1 cellular context compared by ENCODE assay signal in genomic region chr11:69000831-69001245, GRCh38.
TF ChIP-seq lines count a peak whose summit lies in the region.

No MANE protein-coding gene starts in this region.

TF ChIP-seq in H1, 55 proteins besides CTCF, POLR2A, EP300 and RAD21:
- TF ChIP-seq RFX5 (IDR thresholded peaks at IDR 0.05; ENCODE audit: borderline replicate concordance, low read depth, low read length) (no peak), ASH2L (IDR thresholded peaks at IDR 0.05; ENCODE audit: low read length) (no peak), ATF3 (IDR thresholded peaks at IDR 0.05; ENCODE audit: insufficient read depth, low read depth, low read length) (no peak), SIX5 (IDR thresholded peaks at IDR 0.05; ENCODE audit: low read depth, low read length) (no peak), SP1 (IDR thresholded peaks at IDR 0.05; ENCODE audit: low read depth, low read length) (no peak), SAP30 (IDR thresholded peaks at IDR 0.05; ENCODE audit: insufficient read depth, insufficient replicate concordance, low read length) (no peak), ATF2 (IDR thresholded peaks at IDR 0.05; ENCODE audit: low read length) (no peak), CEBPB (IDR thresholded peaks at IDR 0.05; ENCODE audit: low read depth, low read length) (no peak), YY1 (IDR thresholded peaks at IDR 0.05; ENCODE audit: low read depth, low read length) (no peak), TEAD4 (IDR thresholded peaks at IDR 0.05; ENCODE audit: low read depth, low read length) (no peak), CHD7 (IDR thresholded peaks at IDR 0.05; ENCODE audit: insufficient replicate concordance, low read length) (no peak), TAF1 (IDR thresholded peaks at IDR 0.05; ENCODE audit: low read depth, low read length) (no peak), CTBP2 (IDR thresholded peaks at IDR 0.05; ENCODE audit: borderline replicate concordance, insufficient read depth, insufficient read length, low read length) (no peak)
TF ChIP-seq in H1: peak in this region for 0.
